ENCODE assay signal across 31 cellular contexts in the genomic region with DNA sequence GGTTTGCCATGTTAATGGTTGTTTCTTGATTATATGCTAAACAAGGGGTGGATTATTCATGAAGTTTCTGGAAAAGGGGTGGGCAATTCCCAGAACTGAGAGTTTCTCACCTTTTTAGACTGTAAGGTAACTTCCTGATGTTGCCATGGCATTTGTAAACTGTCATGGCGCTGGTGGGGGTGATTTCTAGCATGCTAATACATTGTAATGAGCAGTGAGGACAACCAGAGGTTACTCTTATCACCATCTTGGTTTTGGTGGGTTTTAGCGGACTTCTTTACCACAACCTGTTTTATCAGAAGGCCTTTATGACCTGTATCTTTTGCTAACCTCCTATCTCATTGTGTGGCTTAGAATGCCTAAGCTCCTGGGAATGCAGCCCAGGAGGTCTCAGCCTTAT.
"Had no signal": no experiment of that assay in that cellular context is flagged by ENCODE, and none has a peak within 500 bp of the region (broad histone marks: within the 10 kb centered on the region; RNA-seq: fewer than 3 reads in every experiment).

No MANE protein-coding gene starts in this region.

- H3K36me3 Mint-ChIP-seq: activated CD8-positive, alpha-beta memory T cell treated with anti-CD3 and anti-CD28 coated beads, Interleukin-2, amount 10 ng/mL, durations not matched to agents 7 days and 5 days; activated naive CD4-positive, alpha-beta T cell treated with anti-CD3 and anti-CD28 coated beads, Interleukin-2, amount 10 ng/mL, durations not matched to agents 7 days and 5 days; activated naive CD4-positive, alpha-beta T cell treated with anti-CD3 and anti-CD28 coated beads, Interleukin-2, amount 50 U/mL, for 72 hours; brain had no signal

- H3K27me3 ChIP-seq: ascending aorta, breast epithelium, cardiac muscle cell, colonic mucosa, gastrocnemius medialis, heart left ventricle had no signal

- H3K9me3 ChIP-seq: ascending aorta, breast epithelium, colonic mucosa, gastrocnemius medialis, heart left ventricle had no signal

- H3K27ac ChIP-seq: ascending aorta, breast epithelium, cardiac muscle cell, colonic mucosa, epithelial cell of prostate, gastrocnemius medialis, heart left ventricle had no signal

- H3K4me3 ChIP-seq: ascending aorta, breast epithelium, cardiac muscle cell, colonic mucosa, gastrocnemius medialis, heart left ventricle had no signal

- H3K36me3 ChIP-seq: ascending aorta, breast epithelium, cardiac muscle cell, colonic mucosa, gastrocnemius medialis, heart left ventricle had no signal

- H3K4me3 Mint-ChIP-seq: activated CD4-positive, alpha-beta memory T cell treated with anti-CD3 and anti-CD28 coated beads for 36 hours; activated CD4-positive, alpha-beta T cell treated with anti-CD3 and anti-CD28 coated beads for 36 hours; activated CD4-positive, alpha-beta T cell treated with anti-CD3 and anti-CD28 coated beads, Interleukin-2, amount 10 ng/mL, durations not matched to agents 24 days and 14 days; activated CD8-positive, alpha-beta memory T cell treated with anti-CD3 and anti-CD28 coated beads, Interleukin-2, amount 10 ng/mL, durations not matched to agents 7 days and 5 days; activated CD8-positive, alpha-beta T cell treated with anti-CD3 and anti-CD28 coated beads, Interleukin-2, amount 10 ng/mL, durations not matched to agents 7 days and 5 days; activated naive CD4-positive, alpha-beta T cell treated with anti-CD3 and anti-CD28 coated beads, Interleukin-2, amount 10 ng/mL, durations not matched to agents 7 days and 5 days; activated naive CD8-positive, alpha-beta T cell treated with anti-CD3 and anti-CD28 coated beads, Interleukin-2, amount 10 ng/mL, durations not matched to agents 7 days and 5 days; activated T-cell treated with anti-CD3 and anti-CD28 coated beads, Interleukin-2, amount 50 U/mL, for 24 hours; activated T-cell treated with anti-CD3 and anti-CD28 coated beads, Interleukin-2, amount 50 U/mL, for 72 hours; brain; effector memory CD8-positive, alpha-beta T cell had no signal

- H3K4me1 ChIP-seq: ascending aorta, breast epithelium, colonic mucosa, gastrocnemius medialis, heart left ventricle had no signal

- ATAC-seq: activated CD4-positive, alpha-beta T cell treated with anti-CD3 and anti-CD28 coated beads for 36 hours; activated CD8-positive, alpha-beta memory T cell treated with anti-CD3 and anti-CD28 coated beads, Interleukin-2, amount 10 ng/mL, durations not matched to agents 7 days and 5 days; activated CD8-positive, alpha-beta T cell treated with anti-CD3 and anti-CD28 coated beads, Interleukin-2, amount 10 ng/mL, durations not matched to agents 7 days and 5 days; activated naive CD4-positive, alpha-beta T cell treated with anti-CD3 and anti-CD28 coated beads, Interleukin-2, amount 50 U/mL, for 72 hours; activated T-cell treated with anti-CD3 and anti-CD28 coated beads, Interleukin-2, amount 50 U/mL, for 72 hours; effector memory CD8-positive, alpha-beta T cell; esophagus mucosa; gastrocnemius medialis; heart left ventricle had no signal

- H3K27me3 Mint-ChIP-seq: activated CD4-positive, alpha-beta memory T cell treated with anti-CD3 and anti-CD28 coated beads for 36 hours; activated CD4-positive, alpha-beta T cell treated with anti-CD3 and anti-CD28 coated beads for 36 hours; activated CD8-positive, alpha-beta memory T cell treated with anti-CD3 and anti-CD28 coated beads, Interleukin-2, amount 10 ng/mL, durations not matched to agents 7 days and 5 days; activated naive CD4-positive, alpha-beta T cell treated with anti-CD3 and anti-CD28 coated beads, Interleukin-2, amount 10 ng/mL, durations not matched to agents 7 days and 5 days; activated naive CD8-positive, alpha-beta T cell treated with anti-CD3 and anti-CD28 coated beads, Interleukin-2, amount 10 ng/mL, durations not matched to agents 7 days and 5 days; activated T-cell treated with anti-CD3 and anti-CD28 coated beads, Interleukin-2, amount 50 U/mL, for 24 hours had no signal

- H3K4me1 Mint-ChIP-seq: activated CD4-positive, alpha-beta T cell treated with anti-CD3 and anti-CD28 coated beads for 36 hours; activated CD4-positive, alpha-beta T cell treated with anti-CD3 and anti-CD28 coated beads, Interleukin-2, amount 10 ng/mL, durations not matched to agents 24 days and 14 days; activated CD8-positive, alpha-beta memory T cell treated with anti-CD3 and anti-CD28 coated beads, Interleukin-2, amount 10 ng/mL, durations not matched to agents 7 days and 5 days; activated naive CD4-positive, alpha-beta T cell treated with anti-CD3 and anti-CD28 coated beads, Interleukin-2, amount 10 ng/mL, durations not matched to agents 7 days and 5 days; brain had no signal

- H3K27ac Mint-ChIP-seq: activated CD4-positive, alpha-beta memory T cell treated with anti-CD3 and anti-CD28 coated beads for 36 hours; activated CD4-positive, alpha-beta T cell treated with anti-CD3 and anti-CD28 coated beads for 36 hours; activated CD4-positive, alpha-beta T cell treated with anti-CD3 and anti-CD28 coated beads, Interleukin-2, amount 10 ng/mL, durations not matched to agents 24 days and 14 days; activated CD8-positive, alpha-beta memory T cell treated with anti-CD3 and anti-CD28 coated beads, Interleukin-2, amount 10 ng/mL, durations not matched to agents 7 days and 5 days; activated CD8-positive, alpha-beta T cell treated with anti-CD3 and anti-CD28 coated beads, Interleukin-2, amount 10 ng/mL, durations not matched to agents 7 days and 5 days; activated naive CD4-positive, alpha-beta T cell treated with anti-CD3 and anti-CD28 coated beads, Interleukin-2, amount 10 ng/mL, durations not matched to agents 7 days and 5 days; activated naive CD4-positive, alpha-beta T cell treated with anti-CD3 and anti-CD28 coated beads, Interleukin-2, amount 50 U/mL, for 72 hours; activated naive CD8-positive, alpha-beta T cell treated with anti-CD3 and anti-CD28 coated beads, Interleukin-2, amount 10 ng/mL, durations not matched to agents 7 days and 5 days; activated T-cell treated with anti-CD3 and anti-CD28 coated beads, Interleukin-2, amount 50 U/mL, for 24 hours; activated T-cell treated with anti-CD3 and anti-CD28 coated beads, Interleukin-2, amount 50 U/mL, for 72 hours; brain; effector memory CD8-positive, alpha-beta T cell had no signal

- H3K9me3 Mint-ChIP-seq: activated CD4-positive, alpha-beta memory T cell treated with anti-CD3 and anti-CD28 coated beads for 36 hours; activated CD4-positive, alpha-beta T cell treated with anti-CD3 and anti-CD28 coated beads, Interleukin-2, amount 10 ng/mL, durations not matched to agents 24 days and 14 days; activated naive CD4-positive, alpha-beta T cell treated with anti-CD3 and anti-CD28 coated beads, Interleukin-2, amount 10 ng/mL, durations not matched to agents 7 days and 5 days; activated T-cell treated with anti-CD3 and anti-CD28 coated beads, Interleukin-2, amount 50 U/mL, for 24 hours; brain; effector memory CD8-positive, alpha-beta T cell had no signal

- DNase-seq: activated CD4-positive, alpha-beta memory T cell treated with anti-CD3 and anti-CD28 coated beads for 36 hours; activated CD4-positive, alpha-beta T cell treated with anti-CD3 and anti-CD28 coated beads for 36 hours; activated CD4-positive, alpha-beta T cell treated with anti-CD3 and anti-CD28 coated beads, Interleukin-2, amount 10 ng/mL, durations not matched to agents 24 days and 14 days; activated CD4-positive, CD25-positive, alpha-beta regulatory T cell; activated CD4-positive, CD25-positive, alpha-beta regulatory T cell treated with anti-CD3 and anti-CD28 coated beads, Interleukin-2, amount 50 U/mL, for 72 hours; activated CD8-positive, alpha-beta memory T cell treated with anti-CD3 and anti-CD28 coated beads, Interleukin-2, amount 10 ng/mL, durations not matched to agents 7 days and 5 days; activated CD8-positive, alpha-beta memory T cell treated with anti-CD3 and anti-CD28 coated beads, Interleukin-2, amount 50 U/mL, for 4 hours; activated CD8-positive, alpha-beta T cell treated with anti-CD3 and anti-CD28 coated beads, Interleukin-2, amount 10 ng/mL, durations not matched to agents 7 days and 5 days; activated gamma-delta T cell; activated naive CD4-positive, alpha-beta T cell; activated naive CD4-positive, alpha-beta T cell treated with anti-CD3 and anti-CD28 coated beads, Interleukin-2, amount 10 ng/mL, durations not matched to agents 7 days and 5 days; activated naive CD8-positive, alpha-beta T cell treated with anti-CD3 and anti-CD28 coated beads, Interleukin-2, amount 10 ng/mL, durations not matched to agents 7 days and 5 days; activated T-cell treated with anti-CD3 and anti-CD28 coated beads, Interleukin-2, amount 50 U/mL, for 24 hours; activated T-cell treated with anti-CD3 and anti-CD28 coated beads, Interleukin-2, amount 50 U/mL, for 72 hours; central memory CD4-positive, alpha-beta T cell; cerebellar nuclear complex; colonic mucosa; effector CD4-positive, alpha-beta T cell; effector memory CD8-positive, alpha-beta T cell; foreskin fibroblast; gastrocnemius medialis; glutamatergic neuron; heart left ventricle; T-helper 2 cell had no signal
